ENCODE assay signal across 23 cellular contexts in the genomic region with DNA sequence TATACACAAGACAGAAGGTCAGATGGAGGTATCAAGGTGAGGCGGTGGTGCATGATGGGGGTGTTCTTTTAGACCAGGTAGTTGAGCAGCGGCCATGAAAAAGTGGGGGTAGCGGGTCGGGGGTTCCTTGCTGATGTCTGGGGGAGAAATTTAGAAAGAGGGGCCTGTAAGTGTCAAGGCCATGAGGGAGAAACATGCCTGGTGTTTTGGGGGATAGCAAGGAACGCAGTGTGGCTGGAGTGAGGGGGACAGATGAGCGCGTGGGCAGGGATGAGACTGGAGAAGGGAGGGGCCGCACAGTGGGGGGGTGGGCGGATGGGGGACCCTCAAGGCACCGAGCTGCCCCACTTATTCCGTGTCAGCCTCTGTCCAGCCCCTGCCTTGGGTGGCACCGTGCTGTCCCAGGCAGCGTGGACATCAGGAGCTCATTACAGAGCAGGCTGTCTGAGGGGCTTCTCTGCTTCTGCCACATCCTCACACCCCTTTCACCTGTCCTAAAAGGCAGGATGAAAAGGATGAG.
DNase-seq lines count a peak whose midpoint lies in the region; ATAC-seq and TF ChIP-seq lines count a peak whose summit lies in the region.
"Had no signal": no experiment of that assay in that cellular context is flagged by ENCODE, and none has a peak within 500 bp of the region (broad histone marks: within the 10 kb centered on the region; RNA-seq: fewer than 3 reads in every experiment).

No MANE protein-coding gene starts in this region.

- intact Hi-C loops in ascending aorta (cut with DNase I) (no loop called here), lower lobe of right lung (cut with DNase I) (no loop called here), sigmoid colon (cut with DNase I) (no loop called here), psoas muscle (cut with DNase I) (no loop called here)

- TF ChIP-seq POLR2A in sigmoid colon (IDR thresholded peaks at IDR 0.05): no peak

- POLR2A ChIA-PET in HEK293T (lab: Yijun Ruan, JAX): interaction anchor here (3.3 kb wide), 1 partner anchor 7 kb away, joined by 23 read pairs; no protein-coding TSS in a partner anchor

- H3K36me3 ChIP-seq in ascending aorta (no peaks in the 10 kb centered on the region), lower lobe of right lung (no peaks in the 10 kb centered on the region), sigmoid colon (no peaks in the 10 kb centered on the region), psoas muscle (ENCODE audit: insufficient read depth in 1 of 2, low read depth in 1 of 2) (no peaks in the 10 kb centered on the region)
- H3K36me3 ChIP-seq: BLaER1 had no signal

- 91 to 92% methylated on average over 13 of the region's 13 CpGs for WGBS in sigmoid colon, 2 donors
- 91 to 93% (median 92%) methylated on average over 13 of the region's 13 CpGs for WGBS in psoas muscle, 3 donors

- DNase-seq in HEK293T (ENCODE audit: extremely low spot score) (no peak), ascending aorta (ENCODE audit: low spot score in 2 of 2) (peak in 1 of 2 donors; percentile 59), lower lobe of right lung (peak; percentile 22), sigmoid colon (peak; percentile 54), psoas muscle (no peak)
- no peak for DNase-seq in stimulated activated CD4-positive, alpha-beta T cell treated with anti-CD3 and anti-CD28 coated beads, Interleukin-2, amount 100 ng/mL, for 24 hours
- DNase-seq: ACHN; Caco-2; CD4-positive, alpha-beta memory T cell; DMS 273 treated with DMSO at 0.1 percent for 48 hours; DMS79 treated with DMSO at 0.1 percent for 48 hours; MG63; NCI-H1417; NCI-H1694 treated with DMSO at 0.1 percent for 48 hours; NCI-H2081 treated with DMSO at 0.1 percent for 48 hours; NCI-H446; NCI-H526 treated with DMSO at 0.1 percent for 48 hours; OCI-M1 had no signal

- H3K4me3 ChIP-seq in ascending aorta (no peak overlapping the region), lower lobe of right lung (no peak overlapping the region), sigmoid colon (no peak overlapping the region), psoas muscle (no peak overlapping the region)
- H3K4me3 ChIP-seq: BLaER1, K562, MG63 had no signal

- no peaks in the 10 kb centered on the region for H3K9me3 ChIP-seq in ascending aorta
- H3K9me3 ChIP-seq in lower lobe of right lung: no peaks in the 10 kb centered on the region
- no peaks in the 10 kb centered on the region for H3K9me3 ChIP-seq in sigmoid colon
- H3K9me3 ChIP-seq in psoas muscle: no peaks in the 10 kb centered on the region
- H3K9me3 ChIP-seq: BLaER1, Caco-2, MG63 had no signal

- no peak for ATAC-seq in lower lobe of right lung
- ATAC-seq in GM21737 (IDR thresholded peaks at IDR 0.05; ENCODE audit: unreplicated experiment): no peak
- no peak for ATAC-seq in psoas muscle
- no peak for ATAC-seq in GM18907 (IDR thresholded peaks at IDR 0.05; ENCODE audit: unreplicated experiment)
- ATAC-seq: K562, Right ventricle myocardium inferior had no signal

- H3K27ac ChIP-seq in ascending aorta (peak overlapping the region; percentile 47 to 95), lower lobe of right lung (no peak overlapping the region), sigmoid colon (no peak overlapping the region), psoas muscle (no peak overlapping the region)
- H3K27ac ChIP-seq: BLaER1 had no signal

- peaks cover 32 to 46% of the 10 kb centered on the region in 2 donors for H3K4me1 ChIP-seq in ascending aorta
- H3K4me1 ChIP-seq in lower lobe of right lung: peaks cover 34% of the 10 kb centered on the region
- H3K4me1 ChIP-seq in sigmoid colon: peaks cover 0 to 20% (median 17%) of the 10 kb centered on the region in 4 donors
- peaks cover 5% of the 10 kb centered on the region for H3K4me1 ChIP-seq in psoas muscle

- no peaks in the 10 kb centered on the region for H3K27me3 ChIP-seq in ascending aorta
- H3K27me3 ChIP-seq in lower lobe of right lung (ENCODE audit: low read depth): no peaks in the 10 kb centered on the region
- no peaks in the 10 kb centered on the region for H3K27me3 ChIP-seq in sigmoid colon
- no peaks in the 10 kb centered on the region for H3K27me3 ChIP-seq in psoas muscle (ENCODE audit: insufficient read depth in 3 of 3, low read length in 2 of 3)
- H3K27me3 ChIP-seq: MG63 had no signal

- no peak for TF ChIP-seq CTCF in ascending aorta (IDR thresholded peaks at IDR 0.05)
- TF ChIP-seq CTCF in lower lobe of right lung (IDR thresholded peaks at IDR 0.05): no peak
- no peak for TF ChIP-seq CTCF in sigmoid colon (IDR thresholded peaks at IDR 0.05)
- no peak for TF ChIP-seq CTCF in psoas muscle (IDR thresholded peaks at IDR 0.05)

- CTCF ChIA-PET in HEK293T (lab: Yijun Ruan, JAX): interaction anchor here (0.9 to 1.1 kb wide), 2 partner anchors 11 to 42 kb away, joined by 4 to 5 read pairs; no protein-coding TSS in a partner anchor

- TF ChIP-seq EP300 in sigmoid colon (IDR thresholded peaks at IDR 0.05): no peak

TF ChIP-seq in HEK293T, 16 proteins besides CTCF, POLR2A, EP300 and RAD21:
- TF ChIP-seq TARDBP (IDR thresholded peaks at IDR 0.05): no peak
- no peak for TF ChIP-seq HDGF (IDR thresholded peaks at IDR 0.05; ENCODE audit: borderline replicate concordance)
- TF ChIP-seq CTBP1 (IDR thresholded peaks at IDR 0.05; ENCODE audit: borderline replicate concordance): no peak
- TF ChIP-seq, protein P1, sequence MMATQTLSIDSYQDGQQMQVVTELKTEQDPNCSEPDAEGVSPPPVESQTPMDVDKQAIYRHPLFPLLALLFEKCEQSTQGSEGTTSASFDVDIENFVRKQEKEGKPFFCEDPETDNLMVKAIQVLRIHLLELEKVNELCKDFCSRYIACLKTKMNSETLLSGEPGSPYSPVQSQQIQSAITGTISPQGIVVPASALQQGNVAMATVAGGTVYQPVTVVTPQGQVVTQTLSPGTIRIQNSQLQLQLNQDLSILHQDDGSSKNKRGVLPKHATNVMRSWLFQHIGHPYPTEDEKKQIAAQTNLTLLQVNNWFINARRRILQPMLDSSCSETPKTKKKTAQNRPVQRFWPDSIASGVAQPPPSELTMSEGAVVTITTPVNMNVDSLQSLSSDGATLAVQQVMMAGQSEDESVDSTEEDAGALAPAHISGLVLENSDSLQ (IDR thresholded peaks at IDR 0.05): 0 out of 2 replicates have a peak, but pooled peaks have one; percentile 29
- TF ChIP-seq SP1 (IDR thresholded peaks at IDR 0.05): no peak
- TF ChIP-seq LEF1 (IDR thresholded peaks at IDR 0.05; ENCODE audit: borderline replicate concordance): no peak

Comparison
In these comparisons a context has a peak if more than half of its experiments do, and no peak if none do; other contexts are left out.
1. DNase-seq: peak in lower lobe of right lung (single experiment) and sigmoid colon (single experiment); none in HEK293T (single experiment), psoas muscle (0 of 2) and stimulated activated CD4-positive, alpha-beta T cell treated with anti-CD3 and anti-CD28 coated beads, Interleukin-2, amount 100 ng/mL, for 24 hours (0 of 2).
2. H3K27ac ChIP-seq: peak in ascending aorta (2 of 2); none in lower lobe of right lung (single experiment), sigmoid colon (0 of 4) and psoas muscle (single experiment).